ENCODE assay signal across 8 cellular contexts in genomic region chr17:42389135-42389417, GRCh38. TPM values are rescaled to one million over a fixed set of nuclear protein-coding genes. Genes with fewer than 3 reads are reported as not detected.
DNase-seq lines count a peak whose midpoint lies in the region; ATAC-seq, FAIRE-seq and TF ChIP-seq lines count a peak whose summit lies in the region.

No MANE protein-coding gene starts in this region.

- BruUV-seq in HepG2 (replicated peaks; lab: Mats Ljungman, UMichigan) = TSS peak; percentile 98

- peak; percentile 70 for ATAC-seq in CD4-positive, alpha-beta T cell (ENCODE audit: poor library complexity)
- ATAC-seq in HG02759 (IDR thresholded peaks at IDR 0.05; ENCODE audit: unreplicated experiment) = peak; percentile 20
- ATAC-seq in activated naive CD8-positive, alpha-beta T cell treated with anti-CD3 and anti-CD28 coated beads, Interleukin-2, amount 50 U/mL, for 24 hours = peak; percentile 86
- ATAC-seq in HepG2 = no peak

- H3K4me3 Mint-ChIP-seq in CD4-positive, alpha-beta T cell = peak overlapping the region; percentile 97
- peak overlapping the region; percentile 93 for H3K4me3 Mint-ChIP-seq in activated naive CD8-positive, alpha-beta T cell treated with anti-CD3 and anti-CD28 coated beads, Interleukin-2, amount 50 U/mL, for 24 hours
- H3K4me3 Mint-ChIP-seq in type B pancreatic cell = peak overlapping the region; percentile 99

- peaks cover 73% of the 10 kb centered on the region for H3K4me1 ChIP-seq in HepG2 (ENCODE audit: insufficient read depth, low read length)

- peaks cover 23% of the 10 kb centered on the region for H3K36me3 Mint-ChIP-seq in CD4-positive, alpha-beta T cell (ENCODE audit: low read depth)
- H3K36me3 Mint-ChIP-seq in activated naive CD8-positive, alpha-beta T cell treated with anti-CD3 and anti-CD28 coated beads, Interleukin-2, amount 50 U/mL, for 24 hours (ENCODE audit: low read depth) = peaks cover 24% of the 10 kb centered on the region
- H3K36me3 Mint-ChIP-seq in type B pancreatic cell = no peaks in the 10 kb centered on the region

- H3K27me3 ChIP-seq in CD4-positive, alpha-beta T cell (ENCODE audit: control insufficient read depth, insufficient read depth, low read length) = no peaks in the 10 kb centered on the region
- H3K27me3 ChIP-seq in HepG2 (ENCODE audit: control insufficient read depth in 1 of 2, insufficient read depth in 2 of 2, low read length in 2 of 2) = no peaks in the 10 kb centered on the region; a peak in 1 of 5 replicates

- peak overlapping the region; percentile 40; the same call in 1 of the 2 replicates for H3K9ac ChIP-seq in HepG2 (ENCODE audit: insufficient read depth, low read depth, low read length)

- H3K27ac ChIP-seq in CD4-positive, alpha-beta T cell (ENCODE audit: low read depth, low read length) = peak overlapping the region; percentile 99
- H3K27ac ChIP-seq in HepG2 (ENCODE audit: extremely low read length, insufficient read depth, low read length) = peak overlapping the region; percentile 68

- WGBS in HepG2 (ENCODE audit: low lambda C conversion rate) = 91% methylated on average over 11 of the region's 11 CpGs

- H3K79me2 ChIP-seq in HepG2 (ENCODE audit: insufficient read depth, low read length) = peaks cover 37% of the 10 kb centered on the region

- intact Hi-C loops in CD4-positive, alpha-beta T cell (cut with DNase I, micrococcal nuclease) = loop anchor here in 1 of 2 experiments (1.0 to 5.0 kb wide), 3 partner anchors 18 to 137 kb away; no protein-coding TSS in a partner anchor
- intact Hi-C loops in HepG2 (cut with micrococcal nuclease; ENCODE audit: unreplicated experiment) = no loop called here

- TF ChIP-seq RAD21 in HepG2 (CRISPR knock-in tag; IDR thresholded peaks at IDR 0.05) = no peak

- peak overlapping the region; percentile 99 for H3K27ac Mint-ChIP-seq in CD4-positive, alpha-beta T cell
- H3K27ac Mint-ChIP-seq in activated naive CD8-positive, alpha-beta T cell treated with anti-CD3 and anti-CD28 coated beads, Interleukin-2, amount 50 U/mL, for 24 hours = peak overlapping the region; percentile 98
- H3K27ac Mint-ChIP-seq in type B pancreatic cell = peak overlapping the region; percentile 97

- POLR2A ChIA-PET in CD4-positive, alpha-beta T cell (lab: Charles Lee) = interaction anchor here (0.7 to 3.0 kb wide), 62 partner anchors 10 to 999 kb away, joined by 3 to 71 read pairs (median 6); partner anchors contain the start of genes ACLY, CAVIN1, CNP and DHX58
- POLR2A ChIA-PET in HepG2 (lab: Yijun Ruan, JAX) = interaction anchor here (1.0 to 3.1 kb wide), 32 partner anchors 10 to 701 kb away, joined by 3 to 57 read pairs (median 5); partner anchors contain the start of genes CAVIN1, DNAJC7, GHDC and RETREG3
- POLR2A ChIA-PET in GM10248 (lab: Yijun Ruan, JAX) = interaction anchor here (0.6 to 1.7 kb wide), 11 partner anchors 10 to 148 kb away, joined by 3 to 7 read pairs (median 4); no protein-coding TSS in a partner anchor

- DNase-seq in CD4-positive, alpha-beta T cell = no peak
- DNase-seq in activated naive CD8-positive, alpha-beta T cell treated with anti-CD3 and anti-CD28 coated beads, Interleukin-2, amount 50 U/mL, for 24 hours = no peak
- no peak for DNase-seq in HepG2 (ENCODE audit: low spot score)
- no peak for DNase-seq in type B pancreatic cell (ENCODE audit: extremely low spot score, unreplicated experiment)
- DNase-seq in kidney tubule cell (ENCODE audit: low spot score) = no peak
- DNase-seq in GM10248 (ENCODE audit: extremely low spot score) = no peak
- DNase-seq in germinal center (ENCODE audit: low spot score) = no peak

- H3K36me3 ChIP-seq in HepG2 (replicated peaks in 1 of 2; ENCODE audit: control insufficient read depth in 1 of 2, insufficient read depth in 2 of 2, low read length in 2 of 2) = no peaks in the 10 kb centered on the region

- no peak for TF ChIP-seq CTCF in CD4-positive, alpha-beta T cell (IDR thresholded peaks at IDR 0.05)
- no peak for TF ChIP-seq CTCF in HepG2 (CRISPR knock-in tag; IDR thresholded peaks at IDR 0.05)
- no peak for TF ChIP-seq CTCF in type B pancreatic cell (conservative IDR thresholded peaks at IDR 0.05)
- TF ChIP-seq CTCF in GM10248 (IDR thresholded peaks at IDR 0.05; ENCODE audit: control extremely low read depth, extremely low read depth, low read depth, missing control alignments) = no peak

- FAIRE-seq in HepG2 (lab: Jason Lieb, UNC) = no peak

- H3K9me3 ChIP-seq in CD4-positive, alpha-beta T cell (ENCODE audit: control insufficient read depth, low read length) = no peaks in the 10 kb centered on the region
- no peaks in the 10 kb centered on the region for H3K9me3 ChIP-seq in HepG2 (ENCODE audit: low read length)

- no peaks in the 10 kb centered on the region for H3K27me3 Mint-ChIP-seq in CD4-positive, alpha-beta T cell
- no peaks in the 10 kb centered on the region for H3K27me3 Mint-ChIP-seq in activated naive CD8-positive, alpha-beta T cell treated with anti-CD3 and anti-CD28 coated beads, Interleukin-2, amount 50 U/mL, for 24 hours
- no peaks in the 10 kb centered on the region for H3K27me3 Mint-ChIP-seq in type B pancreatic cell

- peaks cover 48% of the 10 kb centered on the region for H3K4me1 Mint-ChIP-seq in CD4-positive, alpha-beta T cell (ENCODE audit: low read depth)
- peaks cover 61% of the 10 kb centered on the region for H3K4me1 Mint-ChIP-seq in activated naive CD8-positive, alpha-beta T cell treated with anti-CD3 and anti-CD28 coated beads, Interleukin-2, amount 50 U/mL, for 24 hours
- peaks cover 18% of the 10 kb centered on the region for H3K4me1 Mint-ChIP-seq in type B pancreatic cell (ENCODE audit: unreplicated experiment)

- no peak for TF ChIP-seq POLR2A in HepG2 (IDR thresholded peaks at IDR 0.05; ENCODE audit: insufficient read depth in 1 of 2, low read depth in 2 of 2, low read length in 2 of 2)

- no peak overlapping the region for H3K4me3 ChIP-seq in HepG2 (replicated peaks in 1 of 3; ENCODE audit: insufficient read depth in 1 of 3, low read depth in 2 of 3, low read length in 3 of 3)

- H2AFZ ChIP-seq in HepG2 (ENCODE audit: low read length) = peak overlapping the region; percentile 16

- H3K4me2 ChIP-seq in HepG2 (ENCODE audit: low read depth, low read length) = peak overlapping the region; percentile 38

- in situ Hi-C loops in HepG2 (cut with HindIII; ENCODE audit: extremely low pct_ligation_motif_present, low pct_unique_long_range_greater_than_20kb) = no loop called here

- no peak for TF ChIP-seq EP300 in HepG2 (IDR thresholded peaks at IDR 0.05; ENCODE audit: low read depth in 2 of 2, low read length in 2 of 2)
- no peak for TF ChIP-seq EP300 in HepG2 (CRISPR knock-in tag; IDR thresholded peaks at IDR 0.05; ENCODE audit: borderline replicate concordance)

- H4K20me1 ChIP-seq in HepG2 (ENCODE audit: insufficient read depth, low read length) = peaks cover 19% of the 10 kb centered on the region

- H3K9me3 Mint-ChIP-seq in CD4-positive, alpha-beta T cell = no peaks in the 10 kb centered on the region
- no peaks in the 10 kb centered on the region for H3K9me3 Mint-ChIP-seq in activated naive CD8-positive, alpha-beta T cell treated with anti-CD3 and anti-CD28 coated beads, Interleukin-2, amount 50 U/mL, for 24 hours
- no peaks in the 10 kb centered on the region for H3K9me3 Mint-ChIP-seq in type B pancreatic cell

- CTCF ChIA-PET in CD4-positive, alpha-beta T cell (lab: Charles Lee) = interaction anchor here (1.0 to 3.3 kb wide), 7 partner anchors 10 to 77 kb away, joined by 3 to 27 read pairs (median 7); no protein-coding TSS in a partner anchor
- CTCF ChIA-PET in HepG2 (lab: Yijun Ruan, JAX; ENCODE audit: low intra/inter-chr PET ratio, low total read pairs) (no interaction called here), GM10248 (lab: Yijun Ruan, JAX) (interaction anchor here (1.2 to 30.0 kb wide), 9 partner anchors 10 to 204 kb away, joined by 3 to 890 read pairs (median 9); partner anchors contain the start of gene HCRT)

RNA-seq across cellular contexts. Expression of gene STAT3, which starts 0.8 kb away (rescaled TPM):
- 100 to 1,000 TPM; 315 to 319 TPM for total RNA-seq in CD4-positive, alpha-beta T cell
- 61.8 and 82.7 TPM in 2 replicates for total RNA-seq in HepG2 (2016; rRNA removed; fragmentation: Illumina TruSeq; extraction: Trizol)
- total RNA-seq in HepG2 (2016; cell fraction: cytosol; rRNA removed; fragmentation: Illumina TruSeq; extraction: Trizol; ENCODE audit: low read depth) = 23.1 and 26.5 TPM in 2 replicates
- 58.0 and 68.3 TPM in 2 replicates for total RNA-seq in HepG2 (2016; cell fraction: insoluble cytoplasmic fraction; rRNA removed; fragmentation: Illumina TruSeq; extraction: Trizol)
- total RNA-seq in HepG2 (2016; cell fraction: membrane; rRNA removed; fragmentation: Illumina TruSeq; extraction: Trizol) = 26.8 TPM in 2 replicates
- 59.3 and 64.3 TPM in 2 replicates for total RNA-seq in HepG2 (2016; cell fraction: nucleus; rRNA removed; fragmentation: Illumina TruSeq; extraction: Trizol)
- 62.4 and 65.3 TPM in 2 replicates for polyA plus RNA-seq in HepG2 (2011; rRNA removed)
- polyA plus RNA-seq in HepG2 (2011; cell fraction: cytosol; rRNA removed) = 50.3 and 62.8 TPM in 2 replicates
- polyA plus RNA-seq in HepG2 (2011; cell fraction: nucleus; rRNA removed) = 68.4 and 82.3 TPM in 2 replicates
- polyA plus RNA-seq in HepG2 (2012) = 46.3 and 77.9 TPM in 2 replicates
- polyA plus RNA-seq in HepG2 (2016; cell fraction: cytosol; fragmentation: Illumina TruSeq; extraction: Trizol; ENCODE audit: low read depth) = 3.6 TPM in 2 replicates
- 45.6 and 57.1 TPM in 2 replicates for polyA plus RNA-seq in HepG2 (2016; cell fraction: insoluble cytoplasmic fraction; fragmentation: Illumina TruSeq; extraction: Trizol; ENCODE audit: low read depth)
- polyA plus RNA-seq in HepG2 (2016; cell fraction: membrane; fragmentation: Illumina TruSeq; extraction: Trizol; ENCODE audit: low read depth) = 8.1 and 9.5 TPM in 2 replicates
- 95.8 and 98.6 TPM in 2 replicates for polyA plus RNA-seq in HepG2 (2016; cell fraction: nucleus; fragmentation: Illumina TruSeq; extraction: Trizol; ENCODE audit: insufficient read depth, low read depth)
- 96.9 and 98.7 TPM in 2 replicates for polyA minus RNA-seq in HepG2 (2011; rRNA and poly(A)+ RNA removed; ENCODE audit: low replicate concordance)
- 57.9 and 75.4 TPM in 2 replicates for polyA minus RNA-seq in HepG2 (2011; cell fraction: cytosol; rRNA and poly(A)+ RNA removed)
- polyA minus RNA-seq in HepG2 (2011; cell fraction: nucleus; rRNA and poly(A)+ RNA removed) = 74.4 and 95.5 TPM in 2 replicates
- 64.9 and 80.1 TPM in 2 replicates for total RNA-seq in type B pancreatic cell (ENCODE audit: low replicate concordance)

RNA-seq across cellular contexts. Expression of gene CAVIN1, which starts 34.0 kb away (rescaled TPM):
- under 1 TPM; 0.14 to 0.16 TPM for total RNA-seq in CD4-positive, alpha-beta T cell
- total RNA-seq in HepG2 (2016; rRNA removed; fragmentation: Illumina TruSeq; extraction: Trizol) (25.5 and 26.0 TPM in 2 replicates), type B pancreatic cell (ENCODE audit: low replicate concordance) (21.9 and 49.0 TPM in 2 replicates)
- total RNA-seq in HepG2 (2016; cell fraction: cytosol; rRNA removed; fragmentation: Illumina TruSeq; extraction: Trizol; ENCODE audit: low read depth) = 1.4 and 2.0 TPM in 2 replicates
- total RNA-seq in HepG2 (2016; cell fraction: insoluble cytoplasmic fraction; rRNA removed; fragmentation: Illumina TruSeq; extraction: Trizol) = 22.2 and 26.3 TPM in 2 replicates
- total RNA-seq in HepG2 (2016; cell fraction: membrane; rRNA removed; fragmentation: Illumina TruSeq; extraction: Trizol) = 6.2 and 7.4 TPM in 2 replicates
- total RNA-seq in HepG2 (2016; cell fraction: nucleus; rRNA removed; fragmentation: Illumina TruSeq; extraction: Trizol) = 9.9 and 11.0 TPM in 2 replicates
- polyA plus RNA-seq in HepG2 (2011; rRNA removed) = 12.7 and 15.9 TPM in 2 replicates
- polyA plus RNA-seq in HepG2 (2011; cell fraction: cytosol; rRNA removed) = 11.6 and 16.2 TPM in 2 replicates
- polyA plus RNA-seq in HepG2 (2011; cell fraction: nucleus; rRNA removed) = 5.7 and 6.0 TPM in 2 replicates
- 5.5 and 6.9 TPM in 2 replicates for polyA plus RNA-seq in HepG2 (2012)
- 1.3 and 1.5 TPM in 2 replicates for polyA plus RNA-seq in HepG2 (2016; cell fraction: cytosol; fragmentation: Illumina TruSeq; extraction: Trizol; ENCODE audit: low read depth)
- 27.2 and 28.7 TPM in 2 replicates for polyA plus RNA-seq in HepG2 (2016; cell fraction: insoluble cytoplasmic fraction; fragmentation: Illumina TruSeq; extraction: Trizol; ENCODE audit: low read depth)
- 3.5 and 4.2 TPM in 2 replicates for polyA plus RNA-seq in HepG2 (2016; cell fraction: membrane; fragmentation: Illumina TruSeq; extraction: Trizol; ENCODE audit: low read depth)
- polyA plus RNA-seq in HepG2 (2016; cell fraction: nucleus; fragmentation: Illumina TruSeq; extraction: Trizol; ENCODE audit: insufficient read depth, low read depth) = 15.8 and 16.2 TPM in 2 replicates
- 20.8 and 64.9 TPM in 2 replicates for polyA minus RNA-seq in HepG2 (2011; rRNA and poly(A)+ RNA removed; ENCODE audit: low replicate concordance)
- 18.1 and 23.5 TPM in 2 replicates for polyA minus RNA-seq in HepG2 (2011; cell fraction: cytosol; rRNA and poly(A)+ RNA removed)
- 4.5 and 4.6 TPM in 2 replicates for polyA minus RNA-seq in HepG2 (2011; cell fraction: nucleus; rRNA and poly(A)+ RNA removed)
